In the genomic region with DNA sequence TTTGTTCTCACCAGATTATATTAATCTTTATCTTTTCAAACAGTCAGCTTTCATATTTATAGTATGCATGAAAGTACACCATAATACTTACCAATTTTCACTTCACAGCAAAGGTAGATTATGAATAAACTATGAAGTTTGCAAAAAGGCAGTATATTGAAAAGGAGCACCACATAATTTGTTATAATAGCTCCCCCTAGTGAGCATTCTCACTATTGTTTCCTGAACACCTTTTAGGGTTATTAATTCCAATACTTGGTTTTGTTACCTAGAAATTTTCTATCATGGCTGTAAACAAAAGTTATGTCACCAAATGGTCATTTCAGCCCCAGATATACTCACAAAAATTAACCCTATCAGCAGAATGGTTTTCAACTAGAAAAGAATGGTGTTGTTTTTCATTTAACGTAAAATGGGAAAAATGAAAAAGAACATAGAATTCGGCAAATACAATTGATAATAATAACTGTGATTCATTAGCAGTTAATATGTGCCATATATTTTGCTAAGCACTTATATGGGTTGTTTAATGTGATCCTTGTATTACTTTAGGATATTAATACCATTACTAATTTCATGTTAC, we compare ENCODE assay signal across 8 cellular contexts. TPM values are rescaled to one million over a fixed set of nuclear protein-coding genes. Genes with fewer than 3 reads are reported as not detected.
A peak's percentile ranks its signal among the peaks of the same experiment; 100 is the strongest.
DNase-seq lines count a peak whose midpoint lies in the region; ATAC-seq, FAIRE-seq and TF ChIP-seq lines count a peak whose summit lies in the region.

No MANE protein-coding gene starts in this region.

- H3K27me3 ChIP-seq in Caco-2 (replicated peaks; ENCODE audit: control insufficient read depth, insufficient read depth, low read length) (no peaks in the 10 kb centered on the region), endodermal cell (ENCODE audit: control insufficient read depth, insufficient read depth, low read length, poor library complexity, severe bottlenecking) (no peaks in the 10 kb centered on the region)

- no peaks in the 10 kb centered on the region for H3K36me3 Mint-ChIP-seq in Caco-2 (ENCODE audit: insufficient read depth, unreplicated experiment)
- no peaks in the 10 kb centered on the region for H3K36me3 Mint-ChIP-seq in endodermal cell (ENCODE audit: low read depth)

- peak; percentile 67 for ATAC-seq in GM21515 (IDR thresholded peaks at IDR 0.05; ENCODE audit: unreplicated experiment)

- H3K9me3 Mint-ChIP-seq in Caco-2 (ENCODE audit: unreplicated experiment) (peaks cover 14% of the 10 kb centered on the region), endodermal cell (peaks cover 8% of the 10 kb centered on the region)

- 86 to 100% methylated on average over 2 of the region's 2 CpGs for WGBS in endodermal cell (ENCODE audit: insufficient coverage in 1 of 2, insufficient read length in 1 of 2), 2 experiments

- TF ChIP-seq CTCF in Caco-2 (IDR thresholded peaks at IDR 0.05; ENCODE audit: insufficient read depth in 1 of 2, low read depth in 1 of 2, low read length in 1 of 2, severe bottlenecking in 1 of 2, unreplicated experiment in 1 of 2) = peak; percentile 51 to 63
- TF ChIP-seq CTCF in endodermal cell (conservative IDR thresholded peaks at IDR 0.05) = peak; percentile 89

- no peak overlapping the region for H3K4me3 Mint-ChIP-seq in Caco-2 (ENCODE audit: unreplicated experiment)
- no peak overlapping the region for H3K4me3 Mint-ChIP-seq in endodermal cell

- no peaks in the 10 kb centered on the region for H3K36me3 ChIP-seq in Caco-2 (ENCODE audit: control insufficient read depth, insufficient read depth, low read length)
- H3K36me3 ChIP-seq in endodermal cell (ENCODE audit: control insufficient read depth, insufficient read depth, low read length) = no peaks in the 10 kb centered on the region

- H3K4me1 Mint-ChIP-seq in Caco-2 (ENCODE audit: low read depth, unreplicated experiment) = no peaks in the 10 kb centered on the region
- peaks cover 5% of the 10 kb centered on the region for H3K4me1 Mint-ChIP-seq in endodermal cell

- H3K27me3 Mint-ChIP-seq in Caco-2 (ENCODE audit: insufficient read depth, unreplicated experiment) (peaks cover 18% of the 10 kb centered on the region), endodermal cell (ENCODE audit: insufficient read depth) (peaks cover 10% of the 10 kb centered on the region)

- H3K27ac Mint-ChIP-seq in Caco-2 (ENCODE audit: unreplicated experiment) (no peak overlapping the region), endodermal cell (no peak overlapping the region)

- no peak overlapping the region for H3K9ac ChIP-seq in endodermal cell (ENCODE audit: extremely low read depth, low read length, poor library complexity, severe bottlenecking)

- DNase-seq in Caco-2 = peak in 1 of 2 experiments; percentile 38
- DNase-seq in NCI-H748 treated with DMSO at 0.1 percent for 48 hours (lab: John Stamatoyannopoulos, UW) = peak; percentile 2
- DNase-seq in endodermal cell = no peak
- DNase-seq in renal cortical epithelial cell (ENCODE audit: low read depth) = peak; percentile 33
- no peak for DNase-seq in HTR-8/SVneo (ENCODE audit: insufficient read length, low spot score)
- no peak for DNase-seq in stimulated activated CD4-positive, alpha-beta T cell treated with anti-CD3 and anti-CD28 coated beads, Interleukin-4, amount 100 ng/mL, for 24 hours
- DNase-seq in activated T-cell treated with anti-CD3 and anti-CD28 coated beads for 4 hours = no peak

- H3K4me3 ChIP-seq in Caco-2 (ENCODE audit: low read depth, low read length) = no peak overlapping the region
- no peak overlapping the region for H3K4me3 ChIP-seq in endodermal cell (ENCODE audit: low read length)

- no peaks in the 10 kb centered on the region for H3K4me1 ChIP-seq in Caco-2
- H3K4me1 ChIP-seq in endodermal cell (ENCODE audit: control insufficient read depth, insufficient read depth, low read length) = no peaks in the 10 kb centered on the region

- CTCF ChIA-PET in Caco-2 (lab: Charles Lee) = interaction anchor here (0.7 to 1.0 kb wide), 3 partner anchors 30 to 97 kb away, joined by 3 to 4 read pairs (median 3); no protein-coding TSS in a partner anchor

- H3K27ac ChIP-seq in endodermal cell (ENCODE audit: low read depth, low read length) = no peak overlapping the region

- no peaks in the 10 kb centered on the region for H3K9me3 ChIP-seq in Caco-2
- peaks cover 7% of the 10 kb centered on the region for H3K9me3 ChIP-seq in endodermal cell (ENCODE audit: control insufficient read depth, low read length)

- no TSS peak for BruUV-seq in Caco-2 (replicated peaks; lab: Mats Ljungman, UMichigan)

- intact Hi-C loops in Caco-2 (cut with micrococcal nuclease; ENCODE audit: unreplicated experiment) = no loop called here

- no peak for FAIRE-seq in HTR-8/SVneo (lab: Jason Lieb, UNC)

- POLR2A ChIA-PET in Caco-2 (lab: Charles Lee) = no interaction called here

RNA-seq across cellular contexts. Expression of a gene that starts 30.2 kb away (rescaled TPM):
- total RNA-seq in Caco-2 (2022) (0.14 TPM in 1 of 2 replicates, not detected in the other), endodermal cell (not detected), renal cortical epithelial cell (not detected in 2 replicates)
- 3.5 TPM for polyA plus RNA-seq in endodermal cell (2013, experiment 1 of 2)
- polyA plus RNA-seq in endodermal cell (2013, experiment 2 of 2) = 2.6 TPM

RNA-seq across cellular contexts. Expression of a gene that starts 53.7 kb away (rescaled TPM):
- total RNA-seq in Caco-2 (2022) = 17.7 and 18.1 TPM in 2 replicates
- 1 to 10 TPM; 5.8 to 8.9 TPM for total RNA-seq in endodermal cell
- 2.4 TPM for polyA plus RNA-seq in endodermal cell (2013, experiment 1 of 2)
- polyA plus RNA-seq in endodermal cell (2013, experiment 2 of 2) = 2.4 TPM
- 7.6 and 20.1 TPM in 2 replicates for total RNA-seq in renal cortical epithelial cell

Comparison
In these comparisons a context has a peak if more than half of its experiments do, and no peak if none do; other contexts are left out.
1. DNase-seq: peak in NCI-H748 treated with DMSO at 0.1 percent for 48 hours (single experiment) and renal cortical epithelial cell (single experiment); none in endodermal cell (single experiment), HTR-8/SVneo (single experiment), stimulated activated CD4-positive, alpha-beta T cell treated with anti-CD3 and anti-CD28 coated beads, Interleukin-4, amount 100 ng/mL, for 24 hours (single experiment) and activated T-cell treated with anti-CD3 and anti-CD28 coated beads for 4 hours (single experiment).